In genomic region chr10:85609509-85609908, GRCh38 we compare ENCODE assay signal across 19 cellular contexts.
DNase-seq lines count a peak whose midpoint lies in the region; ATAC-seq lines count a peak whose summit lies in the region.
"Had no signal": no experiment of that assay in that cellular context is flagged by ENCODE, and none has a peak within 500 bp of the region (broad histone marks: within the 10 kb centered on the region; RNA-seq: fewer than 3 reads in every experiment).

No MANE protein-coding gene starts in this region.

- H3K4me1 Mint-ChIP-seq in naive thymus-derived CD4-positive, alpha-beta T cell: peaks cover 28 to 60% (median 53%) of the 10 kb centered on the region in 7 donors
- peaks cover 24% of the 10 kb centered on the region for H3K4me1 Mint-ChIP-seq in activated CD4-positive, alpha-beta T cell treated with anti-CD3 and anti-CD28 coated beads, Interleukin-2, amount 10 ng/mL, durations not matched to agents 24 days and 14 days

- H3K23ac ChIP-seq in mesendoderm (ENCODE audit: low read length): no peak overlapping the region

- WGBS in mesendoderm (ENCODE audit: extremely low coverage, insufficient coverage, low lambda C conversion rate): no CpG with 5 or more reads among the region's 5 CpGs

- H3K36me3 Mint-ChIP-seq in naive thymus-derived CD4-positive, alpha-beta T cell: peaks cover 0 to 4% (median 0%) of the 10 kb centered on the region in 5 donors
- H3K36me3 Mint-ChIP-seq in activated CD4-positive, alpha-beta T cell treated with anti-CD3 and anti-CD28 coated beads, Interleukin-2, amount 10 ng/mL, durations not matched to agents 24 days and 14 days (ENCODE audit: low read depth): no peaks in the 10 kb centered on the region

- H2BK15ac ChIP-seq in mesendoderm (replicated peaks; ENCODE audit: low read depth): no peak overlapping the region

- H3K9me3 Mint-ChIP-seq in naive thymus-derived CD4-positive, alpha-beta T cell: peaks cover 0 to 5% (median 0%) of the 10 kb centered on the region in 11 donors
- H3K9me3 Mint-ChIP-seq in activated CD4-positive, alpha-beta T cell treated with anti-CD3 and anti-CD28 coated beads, Interleukin-2, amount 10 ng/mL, durations not matched to agents 24 days and 14 days: peaks cover 7% of the 10 kb centered on the region
- H3K9me3 Mint-ChIP-seq: CD4-positive, alpha-beta T cell had no signal

- peaks cover 31 to 34% of the 10 kb centered on the region in 2 donors for H3K4me1 ChIP-seq in naive thymus-derived CD4-positive, alpha-beta T cell (ENCODE audit: control insufficient read depth in 2 of 2, insufficient read depth in 2 of 2, low read length in 2 of 2)
- H3K4me1 ChIP-seq in mesendoderm (ENCODE audit: control insufficient read depth, low read depth, low read length): no peaks in the 10 kb centered on the region

- no peaks in the 10 kb centered on the region for H3K9me3 ChIP-seq in naive thymus-derived CD4-positive, alpha-beta T cell (ENCODE audit: control insufficient read depth in 2 of 3, low read length in 3 of 3)
- H3K9me3 ChIP-seq: SK-N-SH had no signal

- no peak overlapping the region for H3K56ac ChIP-seq in mesendoderm (ENCODE audit: low read length)

- no peak overlapping the region for H3K4me2 ChIP-seq in mesendoderm (ENCODE audit: low read length)
- H3K4me2 ChIP-seq: BLaER1 treated with 17β-estradiol and CSF1 and Interleukin-3, amounts not matched to agents 10 nM and 100 nM; SK-N-SH had no signal

- H2BK120ac ChIP-seq in mesendoderm (ENCODE audit: low read depth, low read length): no peak overlapping the region

- intact Hi-C loops in naive thymus-derived CD4-positive, alpha-beta T cell (cut with micrococcal nuclease): no loop called here
- intact Hi-C loops in activated CD4-positive, alpha-beta T cell treated with anti-CD3 and anti-CD28 coated beads, Interleukin-2, amount 10 ng/mL, durations not matched to agents 24 days and 14 days (cut with micrococcal nuclease): no loop called here

- DNase-seq in activated CD8-positive, alpha-beta memory T cell treated with anti-CD3 and anti-CD28 coated beads, Interleukin-2, amount 50 U/mL, for 48 hours: peak; percentile 10
- no peak for DNase-seq in activated CD8-positive, alpha-beta memory T cell treated with anti-CD3 and anti-CD28 coated beads, Interleukin-2, amount 50 U/mL, for 4 hours
- peak; percentile 39 for DNase-seq in astrocyte of the hippocampus (ENCODE audit: low read depth, low spot score)
- no peak for DNase-seq in naive thymus-derived CD4-positive, alpha-beta T cell
- DNase-seq in activated CD4-positive, alpha-beta T cell treated with anti-CD3 and anti-CD28 coated beads, Interleukin-2, amount 10 ng/mL, durations not matched to agents 24 days and 14 days: no peak
- no peak for DNase-seq in mesendoderm
- DNase-seq: AML-193; CD4-positive, alpha-beta T cell; Kasumi-1; MV-4-11; NCI-H1105 treated with DMSO at 0.1 percent for 48 hours; NCI-H2029; NCI-H524 treated with DMSO at 0.1 percent for 48 hours; NCI-H774; SIG-M5; SK-N-SH had no signal

- no peaks in the 10 kb centered on the region for H3K36me3 ChIP-seq in naive thymus-derived CD4-positive, alpha-beta T cell (ENCODE audit: control insufficient read depth in 2 of 3, insufficient read depth in 3 of 3, low read length in 3 of 3)
- H3K36me3 ChIP-seq in mesendoderm (ENCODE audit: control insufficient read depth, insufficient read depth, low read length): no peaks in the 10 kb centered on the region
- H3K36me3 ChIP-seq: BLaER1 treated with 17β-estradiol and CSF1 and Interleukin-3, amounts not matched to agents 10 nM and 100 nM had no signal

- no peaks in the 10 kb centered on the region for H3K79me2 ChIP-seq in mesendoderm (ENCODE audit: control insufficient read depth, insufficient read depth, low read length)

- no peak overlapping the region for H3K9ac ChIP-seq in mesendoderm (ENCODE audit: low read length)
- H3K9ac ChIP-seq: BLaER1 treated with 17β-estradiol and CSF1 and Interleukin-3, amounts not matched to agents 10 nM and 100 nM; SK-N-SH had no signal

- no peak overlapping the region for H3K4me3 Mint-ChIP-seq in naive thymus-derived CD4-positive, alpha-beta T cell
- no peak overlapping the region for H3K4me3 Mint-ChIP-seq in activated CD4-positive, alpha-beta T cell treated with anti-CD3 and anti-CD28 coated beads, Interleukin-2, amount 10 ng/mL, durations not matched to agents 24 days and 14 days
- H3K4me3 Mint-ChIP-seq: CD4-positive, alpha-beta T cell had no signal

- no peaks in the 10 kb centered on the region for H3K27me3 ChIP-seq in naive thymus-derived CD4-positive, alpha-beta T cell (ENCODE audit: control insufficient read depth in 2 of 2, insufficient read depth in 2 of 2, low read length in 2 of 2)
- H3K27me3 ChIP-seq in mesendoderm (ENCODE audit: insufficient read depth, low read length, poor library complexity): no peaks in the 10 kb centered on the region
- H3K27me3 ChIP-seq: BLaER1 treated with 17β-estradiol and CSF1 and Interleukin-3, amounts not matched to agents 10 nM and 100 nM had no signal

- no peaks in the 10 kb centered on the region for H3K79me1 ChIP-seq in mesendoderm (ENCODE audit: low read length)

- no peak for ATAC-seq in naive thymus-derived CD4-positive, alpha-beta T cell
- no peak for ATAC-seq in GM21825 (IDR thresholded peaks at IDR 0.05; ENCODE audit: unreplicated experiment)
- ATAC-seq: K562 had no signal

- H3K27me3 Mint-ChIP-seq in naive thymus-derived CD4-positive, alpha-beta T cell: peaks cover 0 to 39% (median 0%) of the 10 kb centered on the region in 5 donors
- peaks cover 32% of the 10 kb centered on the region for H3K27me3 Mint-ChIP-seq in activated CD4-positive, alpha-beta T cell treated with anti-CD3 and anti-CD28 coated beads, Interleukin-2, amount 10 ng/mL, durations not matched to agents 24 days and 14 days
- H3K27me3 Mint-ChIP-seq: CD4-positive, alpha-beta T cell had no signal

- POLR2A ChIA-PET in naive thymus-derived CD4-positive, alpha-beta T cell (lab: Charles Lee): no interaction called here

- no peak overlapping the region for H2AK5ac ChIP-seq in mesendoderm (ENCODE audit: low read length)

- H3K18ac ChIP-seq in mesendoderm (ENCODE audit: low read length): no peak overlapping the region

- H3K4ac ChIP-seq in mesendoderm (ENCODE audit: low read depth, low read length): no peak overlapping the region

- peak overlapping the region in 7 of 9 donors; percentile 28 to 83 (median 47) for H3K27ac Mint-ChIP-seq in naive thymus-derived CD4-positive, alpha-beta T cell
- no peak overlapping the region for H3K27ac Mint-ChIP-seq in activated CD4-positive, alpha-beta T cell treated with anti-CD3 and anti-CD28 coated beads, Interleukin-2, amount 10 ng/mL, durations not matched to agents 24 days and 14 days

- no peak overlapping the region for H3K27ac ChIP-seq in naive thymus-derived CD4-positive, alpha-beta T cell (ENCODE audit: low read depth, low read length)
- no peak overlapping the region for H3K27ac ChIP-seq in mesendoderm (ENCODE audit: low read depth, low read length)
- H3K27ac ChIP-seq: BLaER1 treated with 17β-estradiol and CSF1 and Interleukin-3, amounts not matched to agents 10 nM and 100 nM had no signal

- no peak overlapping the region for H3K4me3 ChIP-seq in naive thymus-derived CD4-positive, alpha-beta T cell (ENCODE audit: low read length)
- no peak overlapping the region for H3K4me3 ChIP-seq in mesendoderm (ENCODE audit: low read length)
- H3K4me3 ChIP-seq: BLaER1 treated with 17β-estradiol and CSF1 and Interleukin-3, amounts not matched to agents 10 nM and 100 nM; K562 had no signal

- no peak overlapping the region for H4K5ac ChIP-seq in mesendoderm (ENCODE audit: low read length)

- H2BK5ac ChIP-seq in mesendoderm (ENCODE audit: low read length): no peak overlapping the region

- H4K8ac ChIP-seq in mesendoderm (ENCODE audit: low read depth, low read length): no peak overlapping the region

- CTCF ChIA-PET in naive thymus-derived CD4-positive, alpha-beta T cell (lab: Charles Lee): no interaction called here

Comparison
In these comparisons a context has a peak if more than half of its experiments do, and no peak if none do; other contexts are left out.
1. DNase-seq: peak in activated CD8-positive, alpha-beta memory T cell treated with anti-CD3 and anti-CD28 coated beads, Interleukin-2, amount 50 U/mL, for 48 hours (single experiment) and astrocyte of the hippocampus (single experiment); none in activated CD8-positive, alpha-beta memory T cell treated with anti-CD3 and anti-CD28 coated beads, Interleukin-2, amount 50 U/mL, for 4 hours (single experiment), naive thymus-derived CD4-positive, alpha-beta T cell (0 of 9), activated CD4-positive, alpha-beta T cell treated with anti-CD3 and anti-CD28 coated beads, Interleukin-2, amount 10 ng/mL, durations not matched to agents 24 days and 14 days (single experiment) and mesendoderm (single experiment).